In genomic region chr22:45710469-45710868, GRCh38 we compare ENCODE assay signal across 12 cellular contexts.
"Had no signal": no experiment of that assay in that cellular context is flagged by ENCODE, and none has a peak within 500 bp of the region (broad histone marks: within the 10 kb centered on the region; RNA-seq: fewer than 3 reads in every experiment).

No MANE protein-coding gene starts in this region.

- H3K9me3 Mint-ChIP-seq: activated B cell treated with CpG ODN at 0.5 μM for 24 hours; activated CD4-positive, alpha-beta T cell treated with anti-CD3 and anti-CD28 coated beads, Interleukin-2, amount 10 ng/mL, durations not matched to agents 7 days and 5 days; activated naive CD4-positive, alpha-beta T cell treated with anti-CD3 and anti-CD28 coated beads for 36 hours; activated T-helper 2 cell treated with anti-CD3 and anti-CD28 coated beads, Interferon-gamma antibody, Interleukin-2, Interleukin-4, amounts not matched to agents 10 μg/mL and 5 μg/mL and 100 μg/mL, durations not matched to agents 14 hours and 24 hours and 36 hours; natural killer cell; stimulated activated naive CD8-positive, alpha-beta T cell treated with anti-CD3 and anti-CD28 coated beads, Interleukin-15, amount 100 ng/mL, for 72 hours; T-helper 2 cell treated with Interferon-gamma antibody and Interleukin-4, amounts not matched to agents 5 μg/mL and 100 μg/mL, for 36 hours; type B pancreatic cell had no signal

- FAIRE-seq: colon had no signal

- H3K27me3 ChIP-seq: neutrophil had no signal

- H3K9me3 ChIP-seq: neutrophil had no signal

- H3K27me3 Mint-ChIP-seq: activated B cell treated with CpG ODN at 0.5 μM for 24 hours; activated CD4-positive, alpha-beta T cell treated with anti-CD3 and anti-CD28 coated beads, Interleukin-2, amount 10 ng/mL, durations not matched to agents 7 days and 5 days; stimulated activated naive CD8-positive, alpha-beta T cell treated with anti-CD3 and anti-CD28 coated beads, Interleukin-15, amount 100 ng/mL, for 72 hours; type B pancreatic cell had no signal

- ATAC-seq: left lobe of liver; natural killer cell; stimulated activated naive CD8-positive, alpha-beta T cell treated with anti-CD3 and anti-CD28 coated beads, Interleukin-15, amount 100 ng/mL, for 72 hours had no signal

- DNase-seq: activated B cell treated with CpG ODN at 0.5 μM for 24 hours; activated CD4-positive, alpha-beta T cell treated with anti-CD3 and anti-CD28 coated beads, Interleukin-2, amount 10 ng/mL, durations not matched to agents 7 days and 5 days; activated naive CD4-positive, alpha-beta T cell treated with anti-CD3 and anti-CD28 coated beads for 36 hours; natural killer cell; posterior cingulate gyrus; stimulated activated naive CD8-positive, alpha-beta T cell treated with anti-CD3 and anti-CD28 coated beads, Interleukin-15, amount 100 ng/mL, for 72 hours had no signal

- H3K4me3 Mint-ChIP-seq: activated B cell treated with CpG ODN at 0.5 μM for 24 hours; activated CD4-positive, alpha-beta T cell treated with anti-CD3 and anti-CD28 coated beads, Interleukin-2, amount 10 ng/mL, durations not matched to agents 7 days and 5 days; activated naive CD4-positive, alpha-beta T cell treated with anti-CD3 and anti-CD28 coated beads for 36 hours; natural killer cell; stimulated activated naive CD8-positive, alpha-beta T cell treated with anti-CD3 and anti-CD28 coated beads, Interleukin-15, amount 100 ng/mL, for 72 hours; T-helper 2 cell treated with Interferon-gamma antibody and Interleukin-4, amounts not matched to agents 5 μg/mL and 100 μg/mL, for 36 hours; type B pancreatic cell had no signal

- H3K27ac Mint-ChIP-seq: activated B cell treated with CpG ODN at 0.5 μM for 24 hours; activated CD4-positive, alpha-beta T cell treated with anti-CD3 and anti-CD28 coated beads, Interleukin-2, amount 10 ng/mL, durations not matched to agents 7 days and 5 days; activated naive CD4-positive, alpha-beta T cell treated with anti-CD3 and anti-CD28 coated beads for 36 hours; natural killer cell; T-helper 2 cell treated with Interferon-gamma antibody and Interleukin-4, amounts not matched to agents 5 μg/mL and 100 μg/mL, for 36 hours; type B pancreatic cell had no signal

- H3K27ac ChIP-seq: neutrophil had no signal
